ENCODE assay signal across 7 cellular contexts in the genomic region with DNA sequence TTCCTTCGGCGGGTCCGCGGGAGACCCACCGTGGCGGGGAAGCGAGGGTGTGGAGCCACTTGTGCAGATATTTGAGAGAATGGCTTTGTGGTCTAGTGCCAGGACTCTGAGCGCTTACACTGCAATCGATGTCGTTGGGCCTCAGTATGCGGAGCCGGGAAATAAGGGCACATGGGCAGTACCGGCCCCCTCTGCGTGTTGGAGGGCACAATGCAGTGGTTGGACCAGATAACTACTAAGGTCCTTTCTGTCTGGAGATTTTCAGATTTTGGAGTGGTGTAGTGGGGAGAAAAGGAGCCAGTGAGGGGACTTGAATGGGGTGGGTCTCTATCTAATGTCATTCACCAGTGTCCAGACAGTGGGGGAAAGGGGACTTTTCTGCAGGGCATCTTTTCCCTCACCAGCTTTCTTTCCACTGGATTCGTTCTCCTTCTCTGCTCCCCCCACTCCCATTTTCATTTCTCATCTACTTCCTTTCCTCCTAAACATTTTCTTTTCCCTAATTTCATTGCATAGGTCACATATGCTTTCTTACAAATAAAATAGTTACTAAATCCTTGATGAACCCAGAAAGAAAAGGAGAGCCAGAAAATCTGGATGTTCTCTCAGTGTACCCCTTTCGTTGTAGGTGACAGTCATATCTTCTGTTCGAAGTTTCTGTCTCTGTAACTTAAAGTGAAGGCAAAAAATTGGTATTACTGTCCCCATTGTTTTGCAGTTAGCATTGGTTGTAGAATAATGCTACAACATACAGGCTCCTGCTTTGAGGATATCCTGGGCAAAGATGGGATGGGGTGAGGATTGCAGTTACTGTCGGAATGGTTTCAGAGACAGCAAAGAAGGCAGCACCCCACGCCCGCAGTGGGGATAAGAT. TPM values are rescaled to one million over a fixed set of nuclear protein-coding genes. Genes with fewer than 3 reads are reported as not detected.
DNase-seq lines count a peak whose midpoint lies in the region; ATAC-seq and TF ChIP-seq lines count a peak whose summit lies in the region.

No MANE protein-coding gene starts in this region.

- intact Hi-C loops in MCF 10A (cut with micrococcal nuclease) (loop anchor here (1.0 to 10.0 kb wide), 5 partner anchors 51 to 575 kb away; a partner anchor contains a TSS), mucosa of descending colon (cut with DNase I, micrococcal nuclease) (loop anchor here in 1 of 2 donors (10.0 kb wide), 1 partner anchor 135 kb away; no protein-coding TSS in a partner anchor)

- H3K9me3 Mint-ChIP-seq in MCF 10A (ENCODE audit: unreplicated experiment), result no peaks in the 10 kb centered on the region

- H3K9me3 ChIP-seq in KOPT-K1 (ENCODE audit: insufficient read depth, low read length, poor library complexity, severe bottlenecking), result no peaks in the 10 kb centered on the region
- no peaks in the 10 kb centered on the region for H3K9me3 ChIP-seq in mucosa of descending colon

- POLR2A ChIA-PET in MCF 10A (lab: Yijun Ruan, JAX), result interaction anchor here (0.5 to 6.4 kb wide), 20 partner anchors 9 to 575 kb away, joined by 3 to 216 read pairs (median 8); a partner anchor contains a TSS

- CTCF ChIA-PET in MCF 10A (lab: Yijun Ruan, JAX), result interaction anchor here (0.5 to 5.2 kb wide), 16 partner anchors 9 to 428 kb away, joined by 3 to 40 read pairs (median 4); no protein-coding TSS in a partner anchor

- H3K27me3 Mint-ChIP-seq in MCF 10A (ENCODE audit: insufficient read depth, unreplicated experiment), result peaks cover 59% of the 10 kb centered on the region

- H3K4me3 ChIP-seq in mucosa of descending colon, result peak overlapping the region; percentile 43

- H3K36me3 ChIP-seq in KOPT-K1 (ENCODE audit: insufficient read depth, low read length) (peaks cover 3% of the 10 kb centered on the region; the same call in 1 of the 2 replicates), mucosa of descending colon (ENCODE audit: low read depth) (no peaks in the 10 kb centered on the region)

- peaks cover 19% of the 10 kb centered on the region for H3K4me1 ChIP-seq in mucosa of descending colon (ENCODE audit: low read depth)

- peak overlapping the region; percentile 98 for H3K27ac Mint-ChIP-seq in MCF 10A (ENCODE audit: low read depth, unreplicated experiment)

- TF ChIP-seq CTCF in MCF 10A (IDR thresholded peaks at IDR 0.05; ENCODE audit: unreplicated experiment), result no peak
- no peak for TF ChIP-seq CTCF in mucosa of descending colon (IDR thresholded peaks at IDR 0.05)

- peaks cover 21% of the 10 kb centered on the region for H3K36me3 Mint-ChIP-seq in MCF 10A (ENCODE audit: insufficient read depth, unreplicated experiment)

- no peak for ATAC-seq in mucosa of descending colon

- H3K27ac ChIP-seq in KOPT-K1 (ENCODE audit: low read depth, low read length, poor library complexity, severe bottlenecking), result peak overlapping the region; percentile 60

- TSS peak; percentile 32 for BruUV-seq in MCF 10A (replicated peaks; lab: Mats Ljungman, UMichigan)

- H3K4me3 Mint-ChIP-seq in MCF 10A (ENCODE audit: unreplicated experiment), result peak overlapping the region; percentile 72

- peaks cover 37% of the 10 kb centered on the region for H3K4me1 Mint-ChIP-seq in MCF 10A (ENCODE audit: insufficient read depth, unreplicated experiment)

- DNase-seq in EL (peak; percentile 38), MCF 10A (ENCODE audit: unreplicated experiment) (no peak), mucosa of descending colon (no peak), activated gamma-delta T cell treated with Interleukin-2 at 50 U/mL for 16 hours (no peak)
- no peak for DNase-seq in stimulated activated naive CD4-positive, alpha-beta T cell treated with Interleukin-2 at 50 U/mL for 16 hours (lab: John Stamatoyannopoulos, UW)
- no peak for DNase-seq in stimulated activated CD4-positive, alpha-beta T cell treated with anti-CD3 and anti-CD28 coated beads, Interleukin-4, amount 100 ng/mL, for 24 hours

RNA-seq across cellular contexts. Expression of a gene that starts 1.4 kb away (rescaled TPM):
- total RNA-seq in MCF 10A (2022), result 85.3 and 114 TPM in 2 replicates
- total RNA-seq in mucosa of descending colon, result 100 to 1,000 TPM in 1 of 3 donors, 10 to 100 TPM in 2; 20.2 to 121 (median 42.0) TPM
